25 cellular contexts compared by ENCODE assay signal in genomic region chr2:223166215-223166493, GRCh38.
DNase-seq lines count a peak whose midpoint lies in the region; ATAC-seq and TF ChIP-seq lines count a peak whose summit lies in the region.
"Had no signal": no experiment of that assay in that cellular context is flagged by ENCODE, and none has a peak within 500 bp of the region (broad histone marks: within the 10 kb centered on the region; RNA-seq: fewer than 3 reads in every experiment).

No MANE protein-coding gene starts in this region.

- H3K9me3 ChIP-seq in mucosa of descending colon, result no peaks in the 10 kb centered on the region
- H3K9me3 ChIP-seq in prostate gland, result no peaks in the 10 kb centered on the region
- H3K9me3 ChIP-seq: BE2C, BLaER1 had no signal

- H3K27me3 ChIP-seq in prostate gland (replicated peaks; ENCODE audit: insufficient read depth), result no peaks in the 10 kb centered on the region
- H3K27me3 ChIP-seq: BE2C, BLaER1 had no signal

- ATAC-seq in mucosa of descending colon, result peak; percentile 55
- no peak for ATAC-seq in HG02973 (IDR thresholded peaks at IDR 0.05; ENCODE audit: unreplicated experiment)
- no peak for ATAC-seq in HG03135 (IDR thresholded peaks at IDR 0.05; ENCODE audit: unreplicated experiment)
- ATAC-seq: GM12878 had no signal

- H3K36me3 ChIP-seq in mucosa of descending colon (ENCODE audit: low read depth) (no peaks in the 10 kb centered on the region), prostate gland (no peaks in the 10 kb centered on the region)
- H3K36me3 ChIP-seq: BE2C, BLaER1 had no signal

- H3K4me3 ChIP-seq in mucosa of descending colon, result no peak overlapping the region
- H3K4me3 ChIP-seq in prostate gland, result no peak overlapping the region
- H3K4me3 ChIP-seq: BLaER1, GM12878 had no signal

- DNase-seq in NCI-H524 (lab: John Stamatoyannopoulos, UW) (peak; percentile 82 to 86), NCI-H524 treated with DMSO at 0.1 percent for 48 hours (lab: John Stamatoyannopoulos, UW) (peak; percentile 65), NCI-H82 treated with DMSO at 0.1 percent for 48 hours (lab: John Stamatoyannopoulos, UW; ENCODE audit: unreplicated experiment) (peak; percentile 32), mucosa of descending colon (no peak), prostate gland (ENCODE audit: low spot score) (no peak)
- DNase-seq in activated CD4-positive, alpha-beta T cell treated with anti-CD3 and anti-CD28 coated beads, Interleukin-2, amount 50 U/mL, for 1 hour, result no peak
- DNase-seq: 8988T; ACHN; C1 segment of cervical spinal cord; CD4-positive, alpha-beta memory T cell; CD4-positive, CD25-positive, alpha-beta regulatory T cell; CD8-positive, alpha-beta memory T cell; COR-L47; DMS 273 treated with DMSO at 0.1 percent for 48 hours; DMS153; DMS53; DMS79; DND-41; EL; GDM1 had no signal

- TF ChIP-seq CTCF in mucosa of descending colon (IDR thresholded peaks at IDR 0.05) (no peak), prostate gland (IDR thresholded peaks at IDR 0.05) (no peak)

- TF ChIP-seq POLR2A in prostate gland (IDR thresholded peaks at IDR 0.05), result no peak

- intact Hi-C loops in mucosa of descending colon (cut with DNase I, micrococcal nuclease) (no loop called here), prostate gland (cut with DNase I) (no loop called here)

- H3K27ac ChIP-seq in prostate gland, result no peak overlapping the region
- H3K27ac ChIP-seq: BLaER1 had no signal

- H3K4me1 ChIP-seq in mucosa of descending colon (ENCODE audit: low read depth) (peaks cover 7% of the 10 kb centered on the region), prostate gland (replicated peaks) (no peaks in the 10 kb centered on the region)

Comparison
In these comparisons a context has a peak if more than half of its experiments do, and no peak if none do; other contexts are left out.
1. DNase-seq: peak in NCI-H524 (2 of 2), NCI-H524 treated with DMSO at 0.1 percent for 48 hours (single experiment) and NCI-H82 treated with DMSO at 0.1 percent for 48 hours (single experiment); none in mucosa of descending colon (0 of 3), prostate gland (single experiment) and activated CD4-positive, alpha-beta T cell treated with anti-CD3 and anti-CD28 coated beads, Interleukin-2, amount 50 U/mL, for 1 hour (single experiment).